ENCODE assay signal across 8 cellular contexts in the genomic region with DNA sequence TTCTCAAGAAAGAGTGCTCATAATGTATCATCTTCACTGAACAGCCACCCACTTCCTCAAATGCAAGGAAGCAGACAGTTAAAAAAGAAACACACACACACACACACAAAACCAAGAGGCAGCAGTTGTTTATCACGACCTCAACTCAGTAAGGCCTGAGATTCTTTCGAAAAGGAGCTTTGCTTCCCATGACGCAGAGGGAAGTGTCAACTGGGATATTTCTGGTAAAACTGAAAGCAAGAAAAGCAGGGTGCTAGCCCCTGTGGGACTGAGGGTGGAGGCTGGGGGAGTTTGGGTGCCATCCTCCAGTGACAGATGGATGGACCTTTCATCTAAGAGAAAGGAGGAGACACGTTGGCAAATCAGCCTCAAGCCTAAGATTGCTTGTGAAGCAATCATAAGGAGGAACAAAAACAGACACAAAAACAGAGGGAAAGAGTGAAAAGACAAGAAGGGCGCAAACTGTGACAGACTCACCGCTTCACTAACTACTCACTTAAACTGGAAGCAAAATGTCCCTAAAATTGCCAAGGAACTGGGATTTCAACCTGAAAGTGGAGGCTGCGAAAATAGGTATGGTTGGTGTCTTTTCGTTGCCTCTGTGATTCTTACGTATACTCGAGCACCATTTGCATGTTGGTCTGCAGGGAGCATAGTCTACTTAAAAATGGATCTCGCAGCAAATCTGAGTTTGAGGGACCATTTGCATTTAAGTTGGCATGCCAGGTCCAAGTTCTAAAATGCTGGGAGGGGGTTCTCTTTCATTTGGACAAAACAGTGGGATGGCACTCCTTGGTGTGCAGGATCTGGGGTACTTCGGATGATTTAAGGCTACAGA. TPM values are rescaled to one million over a fixed set of nuclear protein-coding genes. Genes with fewer than 3 reads are reported as not detected.
A peak's percentile ranks its signal among the peaks of the same experiment; 100 is the strongest.
DNase-seq lines count a peak whose midpoint lies in the region; ATAC-seq and TF ChIP-seq lines count a peak whose summit lies in the region.

A gene with protein sequence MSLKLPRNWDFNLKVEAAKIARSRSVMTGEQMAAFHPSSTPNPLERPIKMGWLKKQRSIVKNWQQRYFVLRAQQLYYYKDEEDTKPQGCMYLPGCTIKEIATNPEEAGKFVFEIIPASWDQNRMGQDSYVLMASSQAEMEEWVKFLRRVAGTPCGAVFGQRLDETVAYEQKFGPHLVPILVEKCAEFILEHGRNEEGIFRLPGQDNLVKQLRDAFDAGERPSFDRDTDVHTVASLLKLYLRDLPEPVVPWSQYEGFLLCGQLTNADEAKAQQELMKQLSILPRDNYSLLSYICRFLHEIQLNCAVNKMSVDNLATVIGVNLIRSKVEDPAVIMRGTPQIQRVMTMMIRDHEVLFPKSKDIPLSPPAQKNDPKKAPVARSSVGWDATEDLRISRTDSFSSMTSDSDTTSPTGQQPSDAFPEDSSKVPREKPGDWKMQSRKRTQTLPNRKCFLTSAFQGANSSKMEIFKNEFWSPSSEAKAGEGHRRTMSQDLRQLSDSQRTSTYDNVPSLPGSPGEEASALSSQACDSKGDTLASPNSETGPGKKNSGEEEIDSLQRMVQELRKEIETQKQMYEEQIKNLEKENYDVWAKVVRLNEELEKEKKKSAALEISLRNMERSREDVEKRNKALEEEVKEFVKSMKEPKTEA (plus strand): TSS at position 124 of the 838 bp plus-strand sequence. CDS start 389 bp downstream, at position 513.

- H3K27ac ChIP-seq in adrenal gland = peak within 1 kb of the TSS in 3 of 5 donors; percentile 35 to 79 (median 64)

- H3K4me1 ChIP-seq in adrenal gland (replicated peaks in 1 of 2) = no peaks in the 10 kb centered on the region

- peaks cover 16% of the 10 kb centered on the region in 2 donors for H3K4me1 Mint-ChIP-seq in natural killer cell

- WGBS in adrenal gland, 4 donors = 65 to 71% (median 69%) methylated on average over 12 of the region's 12 CpGs

- peak within 1 kb of the TSS; percentile 69; the same call in 1 of the 2 replicates for H3K4me3 ChIP-seq in GM08714 (ENCODE audit: low read length)
- peak within 1 kb of the TSS in 1 of 4 donors; percentile 33 for H3K4me3 ChIP-seq in adrenal gland

- H3K27me3 Mint-ChIP-seq in natural killer cell (ENCODE audit: low read depth in 2 of 2) = peaks cover 13 to 14% of the 10 kb centered on the region in 2 donors

- ATAC-seq in GM21737 (IDR thresholded peaks at IDR 0.05; ENCODE audit: unreplicated experiment) = peak; percentile 60
- ATAC-seq in natural killer cell = peak; percentile 61 to 67 (median 64)

- no peaks in the 10 kb centered on the region for H3K9me3 Mint-ChIP-seq in natural killer cell

- H3K36me3 Mint-ChIP-seq in natural killer cell = no peaks in the 10 kb centered on the region

- no peak within 1 kb of the TSS for H3K4me3 Mint-ChIP-seq in natural killer cell

- H3K9me3 ChIP-seq in adrenal gland (replicated peaks in 1 of 3) = no peaks in the 10 kb centered on the region

- no peaks in the 10 kb centered on the region for H3K27me3 ChIP-seq in adrenal gland

- peak in 1 of 2 donors; percentile 10 for TF ChIP-seq POLR2A in adrenal gland (IDR thresholded peaks at IDR 0.05)

- intact Hi-C loops in adrenal gland (cut with DNase I) (no loop called here), natural killer cell (cut with micrococcal nuclease) (loop anchor here (2.0 kb wide), 1 partner anchor 14 kb away; no protein-coding TSS in a partner anchor)

- H3K27ac Mint-ChIP-seq in natural killer cell = no peak within 1 kb of the TSS

- H3K36me3 ChIP-seq in adrenal gland (replicated peaks in 1 of 2) = no peaks in the 10 kb centered on the region

- TF ChIP-seq CTCF in adrenal gland (IDR thresholded peaks at IDR 0.05) (no peak), natural killer cell (IDR thresholded peaks at IDR 0.05) (no peak)

- DNase-seq in NOMO-1 treated with DMSO at 0.1 percent for 48 hours (lab: John Stamatoyannopoulos, UW; ENCODE audit: unreplicated experiment) (peak; percentile 86), adrenal gland (peak in 3 of 7 donors; percentile 21 to 59 (median 24)), natural killer cell (no peak), NCI-H1436 (lab: John Stamatoyannopoulos, UW) (no peak), DMS153 (lab: John Stamatoyannopoulos, UW) (no peak), NCI-H2171 (lab: John Stamatoyannopoulos, UW) (no peak)

RNA-seq across cellular contexts. Expression of the gene that starts here (rescaled TPM):
- total RNA-seq in adrenal gland (10 to 100 TPM in 5 of 8 donors, 1 to 10 TPM in 3; 8.0 to 17.6 (median 11.9) TPM), natural killer cell (100 to 1,000 TPM; 122 to 180 (median 155) TPM)
- polyA plus RNA-seq in adrenal gland = 10 to 100 TPM in 2 of 3 donors, 1 to 10 TPM in 1; 8.5 to 15.4 (median 10.1) TPM

Comparison
In these comparisons a context has a peak if more than half of its experiments do, and no peak if none do; other contexts are left out.
1. RNA of the gene that starts here (total RNA-seq): 122 to 180 TPM in natural killer cell; 8.0 to 17.6 TPM in adrenal gland; every median in the first group is over 4 times any median in the second.